ENCODE assay signal across 9 cellular contexts in genomic region chr4:184330008-184330400, GRCh38.
DNase-seq lines count a peak whose midpoint lies in the region; ATAC-seq and TF ChIP-seq lines count a peak whose summit lies in the region.
"Had no signal": no experiment of that assay in that cellular context is flagged by ENCODE, and none has a peak within 500 bp of the region (broad histone marks: within the 10 kb centered on the region; RNA-seq: fewer than 3 reads in every experiment).

No MANE protein-coding gene starts in this region.

- in situ Hi-C loops in GM23248 (cut with MboI) = no loop called here

- no peak overlapping the region for H3K27ac Mint-ChIP-seq in MCF 10A (ENCODE audit: low read depth, unreplicated experiment)
- H3K27ac Mint-ChIP-seq in dendritic cell treated with granulocyte-macrophage colony-stimulating factor and Interleukin-4, amounts not matched to agents 40 ng/mL and 50 ng/mL, for 4 days = peak overlapping the region; percentile 47
- peak overlapping the region; percentile 82 for H3K27ac Mint-ChIP-seq in stimulated activated effector memory CD8-positive, alpha-beta T cell treated with anti-CD3 and anti-CD28 coated beads, Interleukin-12 subunit alpha, Interleukin-12 subunit beta, amount 100 ng/mL, for 72 hours

- no peaks in the 10 kb centered on the region for H3F3A ChIP-seq in GM23248 (ENCODE audit: insufficient read depth)

- intact Hi-C loops in breast epithelium (cut with DNase I; ENCODE audit: low total_unique reads) = no loop called here
- intact Hi-C loops in MCF 10A (cut with micrococcal nuclease) = no loop called here
- intact Hi-C loops in dendritic cell treated with granulocyte-macrophage colony-stimulating factor and Interleukin-4, amounts not matched to agents 40 ng/mL and 50 ng/mL, for 4 days (cut with micrococcal nuclease) = no loop called here

- no peak overlapping the region for H3K4me3 Mint-ChIP-seq in MCF 10A (ENCODE audit: unreplicated experiment)
- no peak overlapping the region for H3K4me3 Mint-ChIP-seq in dendritic cell treated with granulocyte-macrophage colony-stimulating factor and Interleukin-4, amounts not matched to agents 40 ng/mL and 50 ng/mL, for 4 days
- H3K4me3 Mint-ChIP-seq in stimulated activated effector memory CD8-positive, alpha-beta T cell treated with anti-CD3 and anti-CD28 coated beads, Interleukin-12 subunit alpha, Interleukin-12 subunit beta, amount 100 ng/mL, for 72 hours = no peak overlapping the region

- H3K4me3 ChIP-seq in breast epithelium = no peak overlapping the region
- no peak overlapping the region for H3K4me3 ChIP-seq in GM23248

- TF ChIP-seq CTCF in breast epithelium (IDR thresholded peaks at IDR 0.05) (no peak), MCF 10A (IDR thresholded peaks at IDR 0.05; ENCODE audit: unreplicated experiment) (no peak)

- TF ChIP-seq POLR2A in breast epithelium (IDR thresholded peaks at IDR 0.05) = no peak

- no peaks in the 10 kb centered on the region for H3K36me3 Mint-ChIP-seq in MCF 10A (ENCODE audit: insufficient read depth, unreplicated experiment)
- no peaks in the 10 kb centered on the region for H3K36me3 Mint-ChIP-seq in dendritic cell treated with granulocyte-macrophage colony-stimulating factor and Interleukin-4, amounts not matched to agents 40 ng/mL and 50 ng/mL, for 4 days (ENCODE audit: low read depth)
- H3K36me3 Mint-ChIP-seq in stimulated activated effector memory CD8-positive, alpha-beta T cell treated with anti-CD3 and anti-CD28 coated beads, Interleukin-12 subunit alpha, Interleukin-12 subunit beta, amount 100 ng/mL, for 72 hours = no peaks in the 10 kb centered on the region

- H3K4me2 ChIP-seq in GM23248 (ENCODE audit: unreplicated experiment) = no peak overlapping the region

- BruUV-seq in MCF 10A (replicated peaks; lab: Mats Ljungman, UMichigan) = no TSS peak

- H3K36me3 ChIP-seq in breast epithelium (no peaks in the 10 kb centered on the region), GM23248 (ENCODE audit: low read depth) (no peaks in the 10 kb centered on the region)

- peaks cover 0 to 3% of the 10 kb centered on the region in 2 donors for H3K4me1 ChIP-seq in breast epithelium
- H3K4me1 ChIP-seq in GM23248 (ENCODE audit: insufficient read depth) = no peaks in the 10 kb centered on the region

- 83 to 86% methylated on average over 10 of the region's 10 CpGs for WGBS in GM23248 (ENCODE audit: low coverage in 1 of 2, low lambda C conversion rate in 2 of 2, missing lambda C conversion rate in 2 of 2), 2 experiments

- peak in 1 of 2 donors; percentile 39 for DNase-seq in breast epithelium (ENCODE audit: low spot score in 2 of 2)
- DNase-seq in MCF 10A (ENCODE audit: unreplicated experiment) = no peak
- DNase-seq in stimulated activated effector memory CD8-positive, alpha-beta T cell treated with anti-CD3 and anti-CD28 coated beads, Interleukin-12 subunit alpha, Interleukin-12 subunit beta, amount 100 ng/mL, for 72 hours (ENCODE audit: low spot score in 2 of 2) = no peak
- DNase-seq in activated CD4-positive, CD25-positive, alpha-beta regulatory T cell treated with anti-CD3 and anti-CD28 coated beads, Interleukin-2, amount 50 U/mL, for 72 hours = no peak
- no peak for DNase-seq in Kasumi-1 (lab: John Stamatoyannopoulos, UW)
- no peak for DNase-seq in GM23248
- DNase-seq: DND-41 had no signal

- CTCF ChIA-PET in MCF 10A (lab: Yijun Ruan, JAX) = interaction anchor here (0.6 kb wide), 1 partner anchor 81 kb away, joined by 3 read pairs; no protein-coding TSS in a partner anchor

- ATAC-seq in HG03097 (IDR thresholded peaks at IDR 0.05; ENCODE audit: low FRiP score, unreplicated experiment) = peak; percentile 44
- peak; percentile 88 for ATAC-seq in stimulated activated effector memory CD8-positive, alpha-beta T cell treated with anti-CD3 and anti-CD28 coated beads, Interleukin-12 subunit alpha, Interleukin-12 subunit beta, amount 100 ng/mL, for 72 hours

- H3K27me3 ChIP-seq in breast epithelium (no peaks in the 10 kb centered on the region), GM23248 (replicated peaks; ENCODE audit: insufficient read depth) (peaks cover 8% of the 10 kb centered on the region; the same call in 1 of the 2 replicates)

- no peak overlapping the region for H2AFZ ChIP-seq in GM23248

- no peaks in the 10 kb centered on the region for H3K79me2 ChIP-seq in GM23248 (ENCODE audit: insufficient read depth)

- no peaks in the 10 kb centered on the region for H4K20me1 ChIP-seq in GM23248 (ENCODE audit: insufficient read depth)

- POLR2A ChIA-PET in MCF 10A (lab: Yijun Ruan, JAX) = interaction anchor here (1.6 to 3.3 kb wide), 2 partner anchors 10 to 54 kb away, joined by 5 to 12 read pairs; no protein-coding TSS in a partner anchor

- H3K9ac ChIP-seq in GM23248 = no peak overlapping the region

- no peaks in the 10 kb centered on the region for H3K9me3 ChIP-seq in breast epithelium
- no peaks in the 10 kb centered on the region for H3K9me3 ChIP-seq in GM23248 (ENCODE audit: low read depth)

- H3K4me1 Mint-ChIP-seq in MCF 10A (ENCODE audit: insufficient read depth, unreplicated experiment) = peaks cover 11% of the 10 kb centered on the region
- H3K4me1 Mint-ChIP-seq in dendritic cell treated with granulocyte-macrophage colony-stimulating factor and Interleukin-4, amounts not matched to agents 40 ng/mL and 50 ng/mL, for 4 days (ENCODE audit: low read depth) = peaks cover 63% of the 10 kb centered on the region
- peaks cover 34% of the 10 kb centered on the region for H3K4me1 Mint-ChIP-seq in stimulated activated effector memory CD8-positive, alpha-beta T cell treated with anti-CD3 and anti-CD28 coated beads, Interleukin-12 subunit alpha, Interleukin-12 subunit beta, amount 100 ng/mL, for 72 hours

- H3K27ac ChIP-seq in breast epithelium (peak overlapping the region; percentile 85 to 89), GM23248 (no peak overlapping the region)

- no peaks in the 10 kb centered on the region for H3K27me3 Mint-ChIP-seq in MCF 10A (ENCODE audit: insufficient read depth, unreplicated experiment)
- no peaks in the 10 kb centered on the region for H3K27me3 Mint-ChIP-seq in dendritic cell treated with granulocyte-macrophage colony-stimulating factor and Interleukin-4, amounts not matched to agents 40 ng/mL and 50 ng/mL, for 4 days

- H3K9me2 ChIP-seq in GM23248 (ENCODE audit: insufficient read depth) = no peaks in the 10 kb centered on the region

- H3K9me3 Mint-ChIP-seq in MCF 10A (ENCODE audit: unreplicated experiment) = no peaks in the 10 kb centered on the region
- no peaks in the 10 kb centered on the region for H3K9me3 Mint-ChIP-seq in dendritic cell treated with granulocyte-macrophage colony-stimulating factor and Interleukin-4, amounts not matched to agents 40 ng/mL and 50 ng/mL, for 4 days
- no peaks in the 10 kb centered on the region for H3K9me3 Mint-ChIP-seq in stimulated activated effector memory CD8-positive, alpha-beta T cell treated with anti-CD3 and anti-CD28 coated beads, Interleukin-12 subunit alpha, Interleukin-12 subunit beta, amount 100 ng/mL, for 72 hours
